In the genomic region with DNA sequence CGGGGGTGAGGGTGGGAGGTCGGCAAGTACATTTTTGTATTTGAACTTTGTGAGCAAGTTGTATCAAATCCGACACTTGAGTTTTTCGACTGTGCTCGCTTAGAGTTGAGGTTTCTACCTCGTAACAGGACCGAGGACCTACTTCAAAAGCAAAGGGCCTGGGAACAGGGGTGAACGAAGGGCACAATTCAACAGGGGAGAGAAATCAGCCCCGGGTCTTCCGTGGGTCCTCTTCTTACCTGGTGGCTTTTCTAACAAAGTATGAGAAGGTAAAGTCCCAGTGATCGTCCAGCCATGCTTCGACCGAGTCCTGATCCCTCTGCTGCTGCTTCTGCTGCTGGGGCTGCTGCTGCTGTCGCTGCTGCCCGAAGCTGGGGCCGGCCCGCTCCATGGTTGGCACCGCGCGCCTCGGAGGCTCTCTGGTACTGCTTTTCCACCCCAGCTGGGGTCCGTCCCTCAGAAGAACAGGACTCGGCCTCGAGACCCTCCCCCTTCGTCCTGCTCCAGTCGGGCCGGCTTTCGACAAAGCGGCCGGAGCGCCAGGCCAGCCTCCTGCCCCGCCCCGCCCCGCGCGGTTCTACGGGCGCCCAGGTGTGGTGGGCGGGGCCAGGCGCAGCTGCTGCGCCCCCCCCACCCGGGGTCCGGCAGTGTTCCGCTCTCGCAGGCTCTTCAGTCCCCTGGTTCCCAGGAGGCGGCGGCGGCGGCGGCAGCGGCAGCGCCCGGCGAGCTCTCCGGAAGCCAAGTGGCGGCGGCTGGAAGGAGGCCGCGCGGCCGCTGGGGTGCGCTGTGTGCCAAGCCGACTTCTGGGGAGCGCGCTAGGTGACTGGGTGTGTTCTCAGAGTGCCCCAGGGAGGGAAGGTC, we compare ENCODE assay signal across 1 cellular context.
A peak's percentile ranks its signal among the peaks of the same experiment; 100 is the strongest.
TF ChIP-seq lines count a peak whose summit lies in the region.

A gene (minus strand): TSS at position 524 of the 861 bp plus-strand sequence. CDS start 133 bp downstream, at position 391.

TF ChIP-seq in HEK293, 187 proteins besides CTCF, POLR2A, EP300 and RAD21 (continued from another document and continues in another):
- TF ChIP-seq, protein P1, sequence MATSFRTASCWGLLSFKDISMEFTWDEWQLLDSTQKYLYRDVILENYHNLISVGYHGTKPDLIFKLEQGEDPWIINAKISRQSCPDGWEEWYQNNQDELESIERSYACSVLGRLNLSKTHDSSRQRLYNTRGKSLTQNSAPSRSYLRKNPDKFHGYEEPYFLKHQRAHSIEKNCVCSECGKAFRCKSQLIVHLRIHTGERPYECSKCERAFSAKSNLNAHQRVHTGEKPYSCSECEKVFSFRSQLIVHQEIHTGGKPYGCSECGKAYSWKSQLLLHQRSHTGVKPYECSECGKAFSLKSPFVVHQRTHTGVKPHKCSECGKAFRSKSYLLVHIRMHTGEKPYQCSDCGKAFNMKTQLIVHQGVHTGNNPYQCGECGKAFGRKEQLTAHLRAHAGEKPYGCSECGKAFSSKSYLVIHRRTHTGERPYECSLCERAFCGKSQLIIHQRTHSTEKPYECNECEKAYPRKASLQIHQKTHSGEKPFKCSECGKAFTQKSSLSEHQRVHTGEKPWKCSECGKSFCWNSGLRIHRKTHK (tag by site-specific recombination; IDR thresholded peaks at IDR 0.05), result no peak
- TF ChIP-seq ZNF175 (tag by site-specific recombination; IDR thresholded peaks at IDR 0.05), result no peak
- 0 out of 2 replicates have a peak, but pooled peaks have one; percentile 40 for TF ChIP-seq ZIC2 (tag by site-specific recombination; IDR thresholded peaks at IDR 0.05)
- peak; percentile 22; the same call in 1 of the 2 replicates for TF ChIP-seq ZNF600 (tag by site-specific recombination; IDR thresholded peaks at IDR 0.05)
- TF ChIP-seq, protein P2, sequence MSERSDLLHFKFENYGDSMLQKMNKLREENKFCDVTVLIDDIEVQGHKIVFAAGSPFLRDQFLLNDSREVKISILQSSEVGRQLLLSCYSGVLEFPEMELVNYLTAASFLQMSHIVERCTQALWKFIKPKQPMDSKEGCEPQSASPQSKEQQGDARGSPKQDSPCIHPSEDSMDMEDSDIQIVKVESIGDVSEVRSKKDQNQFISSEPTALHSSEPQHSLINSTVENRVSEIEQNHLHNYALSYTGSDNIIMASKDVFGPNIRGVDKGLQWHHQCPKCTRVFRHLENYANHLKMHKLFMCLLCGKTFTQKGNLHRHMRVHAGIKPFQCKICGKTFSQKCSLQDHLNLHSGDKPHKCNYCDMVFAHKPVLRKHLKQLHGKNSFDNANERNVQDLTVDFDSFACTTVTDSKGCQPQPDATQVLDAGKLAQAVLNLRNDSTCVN (tag by site-specific recombination; optimal IDR thresholded peaks at IDR 0.05), result peak; percentile 69
- TF ChIP-seq SP3 (tag by site-specific recombination; IDR thresholded peaks at IDR 0.05), result peak; percentile 48; the same call in 1 of the 2 replicates
- TF ChIP-seq ZEB2 (tag by site-specific recombination; IDR thresholded peaks at IDR 0.05), result peak; percentile 20; the same call in 1 of the 2 replicates
- TF ChIP-seq ZNF654 (tag by site-specific recombination; IDR thresholded peaks at IDR 0.05; ENCODE audit: low read depth), result peak; percentile 58
- peak; percentile 71 for TF ChIP-seq SP2 (tag by site-specific recombination; IDR thresholded peaks at IDR 0.05)
- peak; percentile 80 for TF ChIP-seq GLIS2 (tag by site-specific recombination; IDR thresholded peaks at IDR 0.05)
- TF ChIP-seq ZSCAN30 (tag by site-specific recombination; IDR thresholded peaks at IDR 0.05), result peak; percentile 44; the same call in 1 of the 2 replicates
- 0 out of 2 replicates have a peak, but pooled peaks have one; percentile 8 for TF ChIP-seq KLF16 (tag by site-specific recombination; IDR thresholded peaks at IDR 0.05)
- TF ChIP-seq, protein P3, sequence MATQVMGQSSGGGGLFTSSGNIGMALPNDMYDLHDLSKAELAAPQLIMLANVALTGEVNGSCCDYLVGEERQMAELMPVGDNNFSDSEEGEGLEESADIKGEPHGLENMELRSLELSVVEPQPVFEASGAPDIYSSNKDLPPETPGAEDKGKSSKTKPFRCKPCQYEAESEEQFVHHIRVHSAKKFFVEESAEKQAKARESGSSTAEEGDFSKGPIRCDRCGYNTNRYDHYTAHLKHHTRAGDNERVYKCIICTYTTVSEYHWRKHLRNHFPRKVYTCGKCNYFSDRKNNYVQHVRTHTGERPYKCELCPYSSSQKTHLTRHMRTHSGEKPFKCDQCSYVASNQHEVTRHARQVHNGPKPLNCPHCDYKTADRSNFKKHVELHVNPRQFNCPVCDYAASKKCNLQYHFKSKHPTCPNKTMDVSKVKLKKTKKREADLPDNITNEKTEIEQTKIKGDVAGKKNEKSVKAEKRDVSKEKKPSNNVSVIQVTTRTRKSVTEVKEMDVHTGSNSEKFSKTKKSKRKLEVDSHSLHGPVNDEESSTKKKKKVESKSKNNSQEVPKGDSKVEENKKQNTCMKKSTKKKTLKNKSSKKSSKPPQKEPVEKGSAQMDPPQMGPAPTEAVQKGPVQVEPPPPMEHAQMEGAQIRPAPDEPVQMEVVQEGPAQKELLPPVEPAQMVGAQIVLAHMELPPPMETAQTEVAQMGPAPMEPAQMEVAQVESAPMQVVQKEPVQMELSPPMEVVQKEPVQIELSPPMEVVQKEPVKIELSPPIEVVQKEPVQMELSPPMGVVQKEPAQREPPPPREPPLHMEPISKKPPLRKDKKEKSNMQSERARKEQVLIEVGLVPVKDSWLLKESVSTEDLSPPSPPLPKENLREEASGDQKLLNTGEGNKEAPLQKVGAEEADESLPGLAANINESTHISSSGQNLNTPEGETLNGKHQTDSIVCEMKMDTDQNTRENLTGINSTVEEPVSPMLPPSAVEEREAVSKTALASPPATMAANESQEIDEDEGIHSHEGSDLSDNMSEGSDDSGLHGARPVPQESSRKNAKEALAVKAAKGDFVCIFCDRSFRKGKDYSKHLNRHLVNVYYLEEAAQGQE (tag by site-specific recombination; IDR thresholded peaks at IDR 0.05), result no peak
- TF ChIP-seq, protein P4, sequence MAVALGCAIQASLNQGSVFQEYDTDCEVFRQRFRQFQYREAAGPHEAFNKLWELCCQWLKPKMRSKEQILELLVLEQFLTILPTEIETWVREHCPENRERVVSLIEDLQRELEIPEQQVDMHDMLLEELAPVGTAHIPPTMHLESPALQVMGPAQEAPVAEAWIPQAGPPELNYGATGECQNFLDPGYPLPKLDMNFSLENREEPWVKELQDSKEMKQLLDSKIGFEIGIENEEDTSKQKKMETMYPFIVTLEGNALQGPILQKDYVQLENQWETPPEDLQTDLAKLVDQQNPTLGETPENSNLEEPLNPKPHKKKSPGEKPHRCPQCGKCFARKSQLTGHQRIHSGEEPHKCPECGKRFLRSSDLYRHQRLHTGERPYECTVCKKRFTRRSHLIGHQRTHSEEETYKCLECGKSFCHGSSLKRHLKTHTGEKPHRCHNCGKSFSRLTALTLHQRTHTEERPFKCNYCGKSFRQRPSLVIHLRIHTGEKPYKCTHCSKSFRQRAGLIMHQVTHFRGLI (tag by site-specific recombination; IDR thresholded peaks at IDR 0.05), result peak; percentile 26; the same call in 1 of the 2 replicates
- TF ChIP-seq ZNF610 (tag by site-specific recombination; IDR thresholded peaks at IDR 0.05; ENCODE audit: borderline replicate concordance), result peak; percentile 47; the same call in 1 of the 2 replicates
- TF ChIP-seq KLF9 (tag by site-specific recombination; IDR thresholded peaks at IDR 0.05; ENCODE audit: low read depth), result peak; percentile 66; the same call in 1 of the 2 replicates
- peak; percentile 43; the same call in 1 of the 2 replicates for TF ChIP-seq ZNF843 (tag by site-specific recombination; IDR thresholded peaks at IDR 0.05)
- TF ChIP-seq, protein P5, sequence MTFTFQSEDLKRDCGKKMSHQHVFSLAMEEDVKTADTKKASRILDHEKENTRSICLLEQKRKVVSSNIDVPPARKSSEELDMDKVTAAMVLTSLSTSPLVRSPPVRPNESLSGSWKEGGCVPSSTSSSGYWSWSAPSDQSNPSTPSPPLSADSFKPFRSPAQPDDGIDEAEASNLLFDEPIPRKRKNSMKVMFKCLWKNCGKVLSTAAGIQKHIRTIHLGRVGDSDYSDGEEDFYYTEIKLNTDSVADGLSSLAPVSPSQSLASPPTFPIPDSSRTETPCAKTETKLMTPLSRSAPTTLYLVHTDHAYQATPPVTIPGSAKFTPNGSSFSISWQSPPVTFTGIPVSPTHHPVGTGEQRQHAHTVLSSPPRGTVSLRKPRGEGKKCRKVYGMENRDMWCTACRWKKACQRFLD (tag by site-specific recombination; IDR thresholded peaks at IDR 0.05), result no peak
- TF ChIP-seq SP7 (tag by site-specific recombination; IDR thresholded peaks at IDR 0.05), result 0 out of 2 replicates have a peak, but pooled peaks have one; percentile 8
- peak; percentile 49; the same call in 1 of the 2 replicates for TF ChIP-seq GLIS1 (tag by site-specific recombination; IDR thresholded peaks at IDR 0.05)
- TF ChIP-seq ZNF76 (tag by site-specific recombination; IDR thresholded peaks at IDR 0.05; ENCODE audit: borderline replicate concordance, low read depth), result no peak; the same call in 1 of the 2 replicates
- TF ChIP-seq, protein P6, sequence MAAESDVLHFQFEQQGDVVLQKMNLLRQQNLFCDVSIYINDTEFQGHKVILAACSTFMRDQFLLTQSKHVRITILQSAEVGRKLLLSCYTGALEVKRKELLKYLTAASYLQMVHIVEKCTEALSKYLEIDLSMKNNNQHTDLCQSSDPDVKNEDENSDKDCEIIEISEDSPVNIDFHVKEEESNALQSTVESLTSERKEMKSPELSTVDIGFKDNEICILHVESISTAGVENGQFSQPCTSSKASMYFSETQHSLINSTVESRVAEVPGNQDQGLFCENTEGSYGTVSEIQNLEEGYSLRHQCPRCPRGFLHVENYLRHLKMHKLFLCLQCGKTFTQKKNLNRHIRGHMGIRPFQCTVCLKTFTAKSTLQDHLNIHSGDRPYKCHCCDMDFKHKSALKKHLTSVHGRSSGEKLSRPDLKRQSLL (tag by site-specific recombination; IDR thresholded peaks at IDR 0.05), result 0 out of 2 replicates have a peak, but pooled peaks have one; percentile 15
- TF ChIP-seq ZNF677 (tag by site-specific recombination; IDR thresholded peaks at IDR 0.05), result peak; percentile 65
- 0 out of 2 replicates have a peak, but pooled peaks have one; percentile 13 for TF ChIP-seq IKZF3 (tag by site-specific recombination; IDR thresholded peaks at IDR 0.05)
- TF ChIP-seq, protein P7, sequence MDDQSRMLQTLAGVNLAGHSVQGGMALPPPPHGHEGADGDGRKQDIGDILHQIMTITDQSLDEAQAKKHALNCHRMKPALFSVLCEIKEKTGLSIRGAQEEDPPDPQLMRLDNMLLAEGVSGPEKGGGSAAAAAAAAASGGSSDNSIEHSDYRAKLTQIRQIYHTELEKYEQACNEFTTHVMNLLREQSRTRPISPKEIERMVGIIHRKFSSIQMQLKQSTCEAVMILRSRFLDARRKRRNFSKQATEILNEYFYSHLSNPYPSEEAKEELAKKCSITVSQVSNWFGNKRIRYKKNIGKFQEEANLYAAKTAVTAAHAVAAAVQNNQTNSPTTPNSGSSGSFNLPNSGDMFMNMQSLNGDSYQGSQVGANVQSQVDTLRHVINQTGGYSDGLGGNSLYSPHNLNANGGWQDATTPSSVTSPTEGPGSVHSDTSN (CRISPR knock-in tag; IDR thresholded peaks at IDR 0.05), result 0 out of 2 replicates have a peak, but pooled peaks have one; percentile 43
- TF ChIP-seq OSR2 (tag by site-specific recombination; IDR thresholded peaks at IDR 0.05), result 0 out of 2 replicates have a peak, but pooled peaks have one; percentile 8
- peak; percentile 50; the same call in 1 of the 2 replicates for TF ChIP-seq ZNF2 (tag by site-specific recombination; IDR thresholded peaks at IDR 0.05)
- TF ChIP-seq ZNF660 (tag by site-specific recombination; IDR thresholded peaks at IDR 0.05), result peak; percentile 68; the same call in 1 of the 2 replicates
- no peak for TF ChIP-seq ZNF621 (tag by site-specific recombination; IDR thresholded peaks at IDR 0.05)
- peak; percentile 73 for TF ChIP-seq ZNF335 (tag by site-specific recombination; conservative IDR thresholded peaks at IDR 0.05)
- TF ChIP-seq ZNF747 (tag by site-specific recombination; IDR thresholded peaks at IDR 0.05), result no peak
- TF ChIP-seq, protein P8, sequence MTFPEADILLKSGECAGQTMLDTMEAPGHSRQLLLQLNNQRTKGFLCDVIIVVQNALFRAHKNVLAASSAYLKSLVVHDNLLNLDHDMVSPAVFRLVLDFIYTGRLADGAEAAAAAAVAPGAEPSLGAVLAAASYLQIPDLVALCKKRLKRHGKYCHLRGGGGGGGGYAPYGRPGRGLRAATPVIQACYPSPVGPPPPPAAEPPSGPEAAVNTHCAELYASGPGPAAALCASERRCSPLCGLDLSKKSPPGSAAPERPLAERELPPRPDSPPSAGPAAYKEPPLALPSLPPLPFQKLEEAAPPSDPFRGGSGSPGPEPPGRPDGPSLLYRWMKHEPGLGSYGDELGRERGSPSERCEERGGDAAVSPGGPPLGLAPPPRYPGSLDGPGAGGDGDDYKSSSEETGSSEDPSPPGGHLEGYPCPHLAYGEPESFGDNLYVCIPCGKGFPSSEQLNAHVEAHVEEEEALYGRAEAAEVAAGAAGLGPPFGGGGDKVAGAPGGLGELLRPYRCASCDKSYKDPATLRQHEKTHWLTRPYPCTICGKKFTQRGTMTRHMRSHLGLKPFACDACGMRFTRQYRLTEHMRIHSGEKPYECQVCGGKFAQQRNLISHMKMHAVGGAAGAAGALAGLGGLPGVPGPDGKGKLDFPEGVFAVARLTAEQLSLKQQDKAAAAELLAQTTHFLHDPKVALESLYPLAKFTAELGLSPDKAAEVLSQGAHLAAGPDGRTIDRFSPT (tag by site-specific recombination; IDR thresholded peaks at IDR 0.05), result peak; percentile 62; the same call in 1 of the 2 replicates
- TF ChIP-seq ZNF350 (tag by site-specific recombination; IDR thresholded peaks at IDR 0.05), result no peak
- TF ChIP-seq, protein P9, sequence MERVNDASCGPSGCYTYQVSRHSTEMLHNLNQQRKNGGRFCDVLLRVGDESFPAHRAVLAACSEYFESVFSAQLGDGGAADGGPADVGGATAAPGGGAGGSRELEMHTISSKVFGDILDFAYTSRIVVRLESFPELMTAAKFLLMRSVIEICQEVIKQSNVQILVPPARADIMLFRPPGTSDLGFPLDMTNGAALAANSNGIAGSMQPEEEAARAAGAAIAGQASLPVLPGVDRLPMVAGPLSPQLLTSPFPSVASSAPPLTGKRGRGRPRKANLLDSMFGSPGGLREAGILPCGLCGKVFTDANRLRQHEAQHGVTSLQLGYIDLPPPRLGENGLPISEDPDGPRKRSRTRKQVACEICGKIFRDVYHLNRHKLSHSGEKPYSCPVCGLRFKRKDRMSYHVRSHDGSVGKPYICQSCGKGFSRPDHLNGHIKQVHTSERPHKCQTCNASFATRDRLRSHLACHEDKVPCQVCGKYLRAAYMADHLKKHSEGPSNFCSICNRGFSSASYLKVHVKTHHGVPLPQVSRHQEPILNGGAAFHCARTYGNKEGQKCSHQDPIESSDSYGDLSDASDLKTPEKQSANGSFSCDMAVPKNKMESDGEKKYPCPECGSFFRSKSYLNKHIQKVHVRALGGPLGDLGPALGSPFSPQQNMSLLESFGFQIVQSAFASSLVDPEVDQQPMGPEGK (tag by site-specific recombination; IDR thresholded peaks at IDR 0.05), result peak; percentile 52; the same call in 1 of the 2 replicates
- TF ChIP-seq, protein P10, sequence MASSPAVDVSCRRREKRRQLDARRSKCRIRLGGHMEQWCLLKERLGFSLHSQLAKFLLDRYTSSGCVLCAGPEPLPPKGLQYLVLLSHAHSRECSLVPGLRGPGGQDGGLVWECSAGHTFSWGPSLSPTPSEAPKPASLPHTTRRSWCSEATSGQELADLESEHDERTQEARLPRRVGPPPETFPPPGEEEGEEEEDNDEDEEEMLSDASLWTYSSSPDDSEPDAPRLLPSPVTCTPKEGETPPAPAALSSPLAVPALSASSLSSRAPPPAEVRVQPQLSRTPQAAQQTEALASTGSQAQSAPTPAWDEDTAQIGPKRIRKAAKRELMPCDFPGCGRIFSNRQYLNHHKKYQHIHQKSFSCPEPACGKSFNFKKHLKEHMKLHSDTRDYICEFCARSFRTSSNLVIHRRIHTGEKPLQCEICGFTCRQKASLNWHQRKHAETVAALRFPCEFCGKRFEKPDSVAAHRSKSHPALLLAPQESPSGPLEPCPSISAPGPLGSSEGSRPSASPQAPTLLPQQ (tag by site-specific recombination; IDR thresholded peaks at IDR 0.05), result peak; percentile 55; the same call in 1 of the 2 replicates
- peak; percentile 50 for TF ChIP-seq ZBTB17 (tag by site-specific recombination; IDR thresholded peaks at IDR 0.05)
